ENCODE assay signal across 1 cellular context in genomic region chr9:79652598-79652997, GRCh38.
TF ChIP-seq lines count a peak whose summit lies in the region.

No MANE protein-coding gene starts in this region.

TF ChIP-seq in GM23338, 12 proteins besides CTCF, POLR2A, EP300 and RAD21 (continued from another document):
- TF ChIP-seq REST (IDR thresholded peaks at IDR 0.05; ENCODE audit: unreplicated experiment) (no peak), ZNF331 (CRISPR knock-in tag; IDR thresholded peaks at IDR 0.05; ENCODE audit: low read depth) (no peak), STAT1 (IDR thresholded peaks at IDR 0.05; ENCODE audit: unreplicated experiment) (no peak), CREB1 (CRISPR knock-in tag; IDR thresholded peaks at IDR 0.05; ENCODE audit: low read depth) (no peak), JUNB (IDR thresholded peaks at IDR 0.05; ENCODE audit: unreplicated experiment) (no peak), EZH2 (IDR thresholded peaks at IDR 0.05; ENCODE audit: low read depth, unreplicated experiment) (no peak)
